In the genomic region with DNA sequence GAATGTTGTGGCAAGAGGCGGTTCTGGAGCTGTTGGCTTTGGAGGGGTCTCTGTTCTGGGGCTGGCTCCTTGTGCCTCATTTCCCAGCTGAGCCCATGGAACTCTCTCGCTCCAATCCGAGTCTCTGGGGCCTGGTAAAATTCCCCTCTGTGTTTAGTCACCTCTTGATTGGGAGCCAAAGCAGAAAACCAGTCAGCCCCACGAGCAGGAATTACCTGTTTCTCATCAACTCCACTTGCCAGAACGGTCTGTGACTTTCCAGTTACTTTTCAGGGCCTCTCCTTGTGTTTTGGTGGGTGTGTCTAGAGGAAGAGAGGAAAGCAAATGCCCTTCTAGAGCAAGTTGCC, we compare ENCODE assay signal across 2 cellular contexts.
TF ChIP-seq lines count a peak whose summit lies in the region.

No MANE protein-coding gene starts in this region.

TF ChIP-seq in GM23338, 12 proteins besides CTCF, POLR2A, EP300 and RAD21:
- TF ChIP-seq CREB1 (CRISPR knock-in tag; IDR thresholded peaks at IDR 0.05; ENCODE audit: low read depth) = no peak
- TF ChIP-seq EZH2phosphoT487 (IDR thresholded peaks at IDR 0.05; ENCODE audit: unreplicated experiment) = no peak
- TF ChIP-seq JUNB (IDR thresholded peaks at IDR 0.05; ENCODE audit: unreplicated experiment) = no peak
- TF ChIP-seq ZNF331 (CRISPR knock-in tag; IDR thresholded peaks at IDR 0.05; ENCODE audit: low read depth) = no peak
- TF ChIP-seq, protein P1, sequence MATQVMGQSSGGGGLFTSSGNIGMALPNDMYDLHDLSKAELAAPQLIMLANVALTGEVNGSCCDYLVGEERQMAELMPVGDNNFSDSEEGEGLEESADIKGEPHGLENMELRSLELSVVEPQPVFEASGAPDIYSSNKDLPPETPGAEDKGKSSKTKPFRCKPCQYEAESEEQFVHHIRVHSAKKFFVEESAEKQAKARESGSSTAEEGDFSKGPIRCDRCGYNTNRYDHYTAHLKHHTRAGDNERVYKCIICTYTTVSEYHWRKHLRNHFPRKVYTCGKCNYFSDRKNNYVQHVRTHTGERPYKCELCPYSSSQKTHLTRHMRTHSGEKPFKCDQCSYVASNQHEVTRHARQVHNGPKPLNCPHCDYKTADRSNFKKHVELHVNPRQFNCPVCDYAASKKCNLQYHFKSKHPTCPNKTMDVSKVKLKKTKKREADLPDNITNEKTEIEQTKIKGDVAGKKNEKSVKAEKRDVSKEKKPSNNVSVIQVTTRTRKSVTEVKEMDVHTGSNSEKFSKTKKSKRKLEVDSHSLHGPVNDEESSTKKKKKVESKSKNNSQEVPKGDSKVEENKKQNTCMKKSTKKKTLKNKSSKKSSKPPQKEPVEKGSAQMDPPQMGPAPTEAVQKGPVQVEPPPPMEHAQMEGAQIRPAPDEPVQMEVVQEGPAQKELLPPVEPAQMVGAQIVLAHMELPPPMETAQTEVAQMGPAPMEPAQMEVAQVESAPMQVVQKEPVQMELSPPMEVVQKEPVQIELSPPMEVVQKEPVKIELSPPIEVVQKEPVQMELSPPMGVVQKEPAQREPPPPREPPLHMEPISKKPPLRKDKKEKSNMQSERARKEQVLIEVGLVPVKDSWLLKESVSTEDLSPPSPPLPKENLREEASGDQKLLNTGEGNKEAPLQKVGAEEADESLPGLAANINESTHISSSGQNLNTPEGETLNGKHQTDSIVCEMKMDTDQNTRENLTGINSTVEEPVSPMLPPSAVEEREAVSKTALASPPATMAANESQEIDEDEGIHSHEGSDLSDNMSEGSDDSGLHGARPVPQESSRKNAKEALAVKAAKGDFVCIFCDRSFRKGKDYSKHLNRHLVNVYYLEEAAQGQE (IDR thresholded peaks at IDR 0.05; ENCODE audit: unreplicated experiment) = no peak
- no peak for TF ChIP-seq NANOG (IDR thresholded peaks at IDR 0.05; ENCODE audit: borderline replicate concordance)
- TF ChIP-seq, protein P2, sequence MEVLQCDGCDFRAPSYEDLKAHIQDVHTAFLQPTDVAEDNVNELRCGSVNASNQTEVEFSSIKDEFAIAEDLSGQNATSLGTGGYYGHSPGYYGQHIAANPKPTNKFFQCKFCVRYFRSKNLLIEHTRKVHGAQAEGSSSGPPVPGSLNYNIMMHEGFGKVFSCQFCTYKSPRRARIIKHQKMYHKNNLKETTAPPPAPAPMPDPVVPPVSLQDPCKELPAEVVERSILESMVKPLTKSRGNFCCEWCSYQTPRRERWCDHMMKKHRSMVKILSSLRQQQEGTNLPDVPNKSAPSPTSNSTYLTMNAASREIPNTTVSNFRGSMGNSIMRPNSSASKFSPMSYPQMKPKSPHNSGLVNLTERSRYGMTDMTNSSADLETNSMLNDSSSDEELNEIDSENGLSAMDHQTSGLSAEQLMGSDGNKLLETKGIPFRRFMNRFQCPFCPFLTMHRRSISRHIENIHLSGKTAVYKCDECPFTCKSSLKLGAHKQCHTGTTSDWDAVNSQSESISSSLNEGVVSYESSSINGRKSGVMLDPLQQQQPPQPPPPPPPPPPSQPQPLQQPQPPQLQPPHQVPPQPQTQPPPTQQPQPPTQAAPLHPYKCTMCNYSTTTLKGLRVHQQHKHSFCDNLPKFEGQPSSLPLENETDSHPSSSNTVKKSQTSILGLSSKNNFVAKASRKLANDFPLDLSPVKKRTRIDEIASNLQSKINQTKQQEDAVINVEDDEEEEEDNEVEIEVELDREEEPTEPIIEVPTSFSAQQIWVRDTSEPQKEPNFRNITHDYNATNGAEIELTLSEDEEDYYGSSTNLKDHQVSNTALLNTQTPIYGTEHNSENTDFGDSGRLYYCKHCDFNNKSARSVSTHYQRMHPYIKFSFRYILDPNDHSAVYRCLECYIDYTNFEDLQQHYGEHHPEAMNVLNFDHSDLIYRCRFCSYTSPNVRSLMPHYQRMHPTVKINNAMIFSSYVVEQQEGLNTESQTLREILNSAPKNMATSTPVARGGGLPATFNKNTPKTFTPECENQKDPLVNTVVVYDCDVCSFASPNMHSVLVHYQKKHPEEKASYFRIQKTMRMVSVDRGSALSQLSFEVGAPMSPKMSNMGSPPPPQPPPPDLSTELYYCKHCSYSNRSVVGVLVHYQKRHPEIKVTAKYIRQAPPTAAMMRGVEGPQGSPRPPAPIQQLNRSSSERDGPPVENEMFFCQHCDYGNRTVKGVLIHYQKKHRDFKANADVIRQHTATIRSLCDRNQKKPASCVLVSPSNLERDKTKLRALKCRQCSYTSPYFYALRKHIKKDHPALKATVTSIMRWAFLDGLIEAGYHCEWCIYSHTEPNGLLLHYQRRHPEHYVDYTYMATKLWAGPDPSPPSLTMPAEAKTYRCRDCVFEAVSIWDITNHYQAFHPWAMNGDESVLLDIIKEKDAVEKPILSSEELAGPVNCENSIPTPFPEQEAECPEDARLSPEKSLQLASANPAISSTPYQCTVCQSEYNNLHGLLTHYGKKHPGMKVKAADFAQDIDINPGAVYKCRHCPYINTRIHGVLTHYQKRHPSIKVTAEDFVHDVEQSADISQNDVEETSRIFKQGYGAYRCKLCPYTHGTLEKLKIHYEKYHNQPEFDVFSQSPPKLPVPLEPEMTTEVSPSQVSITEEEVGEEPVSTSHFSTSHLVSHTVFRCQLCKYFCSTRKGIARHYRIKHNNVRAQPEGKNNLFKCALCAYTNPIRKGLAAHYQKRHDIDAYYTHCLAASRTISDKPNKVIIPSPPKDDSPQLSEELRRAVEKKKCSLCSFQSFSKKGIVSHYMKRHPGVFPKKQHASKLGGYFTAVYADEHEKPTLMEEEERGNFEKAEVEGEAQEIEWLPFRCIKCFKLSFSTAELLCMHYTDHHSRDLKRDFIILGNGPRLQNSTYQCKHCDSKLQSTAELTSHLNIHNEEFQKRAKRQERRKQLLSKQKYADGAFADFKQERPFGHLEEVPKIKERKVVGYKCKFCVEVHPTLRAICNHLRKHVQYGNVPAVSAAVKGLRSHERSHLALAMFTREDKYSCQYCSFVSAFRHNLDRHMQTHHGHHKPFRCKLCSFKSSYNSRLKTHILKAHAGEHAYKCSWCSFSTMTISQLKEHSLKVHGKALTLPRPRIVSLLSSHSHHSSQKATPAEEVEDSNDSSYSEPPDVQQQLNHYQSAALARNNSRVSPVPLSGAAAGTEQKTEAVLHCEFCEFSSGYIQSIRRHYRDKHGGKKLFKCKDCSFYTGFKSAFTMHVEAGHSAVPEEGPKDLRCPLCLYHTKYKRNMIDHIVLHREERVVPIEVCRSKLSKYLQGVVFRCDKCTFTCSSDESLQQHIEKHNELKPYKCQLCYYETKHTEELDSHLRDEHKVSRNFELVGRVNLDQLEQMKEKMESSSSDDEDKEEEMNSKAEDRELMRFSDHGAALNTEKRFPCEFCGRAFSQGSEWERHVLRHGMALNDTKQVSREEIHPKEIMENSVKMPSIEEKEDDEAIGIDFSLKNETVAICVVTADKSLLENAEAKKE (CRISPR knock-in tag; IDR thresholded peaks at IDR 0.05) = no peak
- no peak for TF ChIP-seq EZH2 (IDR thresholded peaks at IDR 0.05; ENCODE audit: low read depth, unreplicated experiment)
- no peak for TF ChIP-seq POLR2AphosphoS5 (IDR thresholded peaks at IDR 0.05; ENCODE audit: low read depth)
TF ChIP-seq in GM23338: peak in this region for 0.

TF ChIP-seq in SK-N-SH, 30 proteins besides CTCF, POLR2A, EP300 and RAD21:
- peak; percentile 45 for TF ChIP-seq JUND (IDR thresholded peaks at IDR 0.05)
- TF ChIP-seq FOSL2 (IDR thresholded peaks at IDR 0.05; ENCODE audit: borderline replicate concordance, low read depth) = peak; percentile 36; the same call in 1 of the 2 replicates
- no peak for TF ChIP-seq ELF1 (IDR thresholded peaks at IDR 0.05)
- peak; percentile 76 for TF ChIP-seq TCF12 (IDR thresholded peaks at IDR 0.05)
- TF ChIP-seq NFIC (IDR thresholded peaks at IDR 0.05; ENCODE audit: borderline replicate concordance) = peak; percentile 75
